13 cellular contexts compared by ENCODE assay signal in genomic region chr15:25798207-25798931, GRCh38.
DNase-seq lines count a peak whose midpoint lies in the region; ATAC-seq and TF ChIP-seq lines count a peak whose summit lies in the region.
"Had no signal": no experiment of that assay in that cellular context is flagged by ENCODE, and none has a peak within 500 bp of the region (broad histone marks: within the 10 kb centered on the region; RNA-seq: fewer than 3 reads in every experiment).

No MANE protein-coding gene starts in this region.

- no peaks in the 10 kb centered on the region for H3K36me3 ChIP-seq in skeletal muscle satellite cell (ENCODE audit: insufficient read depth, low read length)
- H3K36me3 ChIP-seq: gastrocnemius medialis had no signal

- peaks cover 33% of the 10 kb centered on the region for H3K4me1 Mint-ChIP-seq in T-helper 2 cell treated with Interferon-gamma antibody and Interleukin-4, amounts not matched to agents 5 μg/mL and 100 μg/mL, for 36 hours (ENCODE audit: low read depth)

- no peaks in the 10 kb centered on the region for H3K9me3 Mint-ChIP-seq in T-helper 2 cell treated with Interferon-gamma antibody and Interleukin-4, amounts not matched to agents 5 μg/mL and 100 μg/mL, for 36 hours

- ATAC-seq in HG03565 (IDR thresholded peaks at IDR 0.05; ENCODE audit: unreplicated experiment) = no peak

- no peak overlapping the region for H3K4me3 Mint-ChIP-seq in T-helper 2 cell treated with Interferon-gamma antibody and Interleukin-4, amounts not matched to agents 5 μg/mL and 100 μg/mL, for 36 hours

- peak overlapping the region; percentile 42 for H3K9ac ChIP-seq in skeletal muscle satellite cell (ENCODE audit: low read depth, low read length)

- peak overlapping the region; percentile 47 for H3K27ac Mint-ChIP-seq in T-helper 2 cell treated with Interferon-gamma antibody and Interleukin-4, amounts not matched to agents 5 μg/mL and 100 μg/mL, for 36 hours

- H3K4me1 ChIP-seq in skeletal muscle satellite cell (ENCODE audit: control insufficient read depth, insufficient read depth, low read length) = peaks cover 20% of the 10 kb centered on the region
- H3K4me1 ChIP-seq: Caco-2 had no signal

- H3K4me3 ChIP-seq in fibroblast of mammary gland (ENCODE audit: control insufficient read depth, low read depth, low read length) = no peak overlapping the region
- H3K4me3 ChIP-seq in skeletal muscle satellite cell (ENCODE audit: low read length) = no peak overlapping the region
- H3K4me3 ChIP-seq: gastrocnemius medialis had no signal

- no peaks in the 10 kb centered on the region for H3K9me3 ChIP-seq in skeletal muscle satellite cell (replicated peaks; ENCODE audit: low read length)
- H3K9me3 ChIP-seq: Caco-2, gastrocnemius medialis had no signal

- DNase-seq in T-helper 2 cell treated with Interferon-gamma antibody and Interleukin-4, amounts not matched to agents 5 μg/mL and 100 μg/mL, for 36 hours (ENCODE audit: low spot score) = no peak
- DNase-seq in T-helper 2 cell = no peak
- peak; percentile 23 for DNase-seq in NCI-H82 treated with DMSO at 0.1 percent for 48 hours (lab: John Stamatoyannopoulos, UW; ENCODE audit: unreplicated experiment)
- peak; percentile 51 for DNase-seq in fibroblast of mammary gland (ENCODE audit: low read depth)
- DNase-seq in SW480 (ENCODE audit: low spot score) = no peak
- DNase-seq in KG1 (lab: John Stamatoyannopoulos, UW) = no peak
- DNase-seq: Caco-2; effector CD4-positive, alpha-beta T cell; gastrocnemius medialis; NCI-H1436; NCI-H69 had no signal

- peak overlapping the region; percentile 40 for H3K4me2 ChIP-seq in skeletal muscle satellite cell (ENCODE audit: low read length)

- peaks cover 12% of the 10 kb centered on the region for H3K36me3 Mint-ChIP-seq in T-helper 2 cell treated with Interferon-gamma antibody and Interleukin-4, amounts not matched to agents 5 μg/mL and 100 μg/mL, for 36 hours (ENCODE audit: low read depth)

- no peaks in the 10 kb centered on the region for H3K27me3 Mint-ChIP-seq in T-helper 2 cell treated with Interferon-gamma antibody and Interleukin-4, amounts not matched to agents 5 μg/mL and 100 μg/mL, for 36 hours (ENCODE audit: low read depth)

- no peaks in the 10 kb centered on the region for H3K27me3 ChIP-seq in skeletal muscle satellite cell (ENCODE audit: control insufficient read depth, insufficient read depth, low read length)
- H3K27me3 ChIP-seq: gastrocnemius medialis had no signal

- no peak for TF ChIP-seq CTCF in fibroblast of mammary gland (conservative IDR thresholded peaks at IDR 0.05; ENCODE audit: control insufficient read depth, insufficient read depth, low read depth, low read length)

Comparison
In these comparisons a context has a peak if more than half of its experiments do, and no peak if none do; other contexts are left out.
1. DNase-seq: peak in NCI-H82 treated with DMSO at 0.1 percent for 48 hours (single experiment) and fibroblast of mammary gland (single experiment); none in T-helper 2 cell treated with Interferon-gamma antibody and Interleukin-4, amounts not matched to agents 5 μg/mL and 100 μg/mL, for 36 hours (single experiment), T-helper 2 cell (0 of 5), SW480 (single experiment) and KG1 (single experiment).